8 cellular contexts compared by ENCODE assay signal in the genomic region with DNA sequence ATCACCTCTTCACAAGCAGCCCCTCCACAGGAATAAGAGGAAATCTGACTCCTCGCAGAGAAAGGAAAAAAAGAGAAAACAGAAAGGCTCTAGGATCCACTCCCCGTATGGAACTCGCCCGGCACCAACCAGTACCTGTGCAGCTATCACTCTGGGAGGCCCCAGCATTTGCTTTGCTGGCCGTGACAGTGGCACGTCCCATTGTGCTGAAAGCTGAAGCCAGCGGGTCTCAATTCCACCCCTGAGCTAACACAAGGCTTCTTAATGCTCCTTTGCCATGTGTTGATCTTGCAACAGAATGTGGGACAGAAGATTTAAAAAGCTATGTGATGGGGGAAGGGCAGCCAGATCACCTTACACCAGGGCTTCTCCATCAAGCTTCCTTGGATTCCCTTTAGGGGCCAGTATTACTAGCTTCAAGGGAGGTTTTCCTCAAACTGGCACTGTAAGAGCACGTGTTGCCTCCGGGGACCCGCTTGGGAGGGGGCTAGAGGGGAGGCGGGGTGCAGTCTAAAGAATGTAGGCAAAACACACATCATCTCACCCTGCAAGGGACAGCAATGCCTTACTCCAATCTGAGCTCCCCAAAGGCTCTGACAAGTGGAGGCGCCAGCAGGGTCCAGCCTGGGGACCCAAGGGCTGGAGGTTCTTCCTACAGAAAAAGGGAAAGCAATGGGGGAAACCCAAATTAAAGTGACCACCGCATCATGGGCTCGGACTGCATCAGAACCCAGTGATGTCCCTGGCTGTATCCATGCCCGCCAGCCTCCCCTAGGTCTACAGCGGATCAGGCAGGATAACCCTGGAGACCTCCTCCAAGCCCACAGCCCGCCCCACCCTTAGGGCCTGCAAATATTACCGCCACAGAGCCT. TPM values are rescaled to one million over a fixed set of nuclear protein-coding genes. Genes with fewer than 3 reads are reported as not detected.
DNase-seq lines count a peak whose midpoint lies in the region; ATAC-seq and TF ChIP-seq lines count a peak whose summit lies in the region.

No MANE protein-coding gene starts in this region.

- H3K27me3 ChIP-seq in hepatocyte: no peaks in the 10 kb centered on the region

- TF ChIP-seq CTCF in AG09319 (IDR thresholded peaks at IDR 0.05; ENCODE audit: low read depth, low read length): peak; percentile 6; the same call in 1 of the 2 replicates
- peak; percentile 6 for TF ChIP-seq CTCF in hepatocyte (IDR thresholded peaks at IDR 0.05; ENCODE audit: poor library complexity)

- H3K27ac Mint-ChIP-seq in activated naive CD8-positive, alpha-beta T cell treated with anti-CD3 and anti-CD28 coated beads for 36 hours: no peak overlapping the region

- intact Hi-C loops in sciatic nerve (cut with DNase I): no loop called here

- H3K4me3 ChIP-seq in hepatocyte: peak overlapping the region; percentile 99

- H3K9me3 Mint-ChIP-seq in activated naive CD8-positive, alpha-beta T cell treated with anti-CD3 and anti-CD28 coated beads for 36 hours: no peaks in the 10 kb centered on the region

- ATAC-seq in sciatic nerve (peak; percentile 26), GM21619 (IDR thresholded peaks at IDR 0.05; ENCODE audit: unreplicated experiment) (no peak), HG03280 (IDR thresholded peaks at IDR 0.05; ENCODE audit: unreplicated experiment) (no peak)

- no peaks in the 10 kb centered on the region for H3K9me2 ChIP-seq in hepatocyte (replicated peaks; ENCODE audit: insufficient read depth)

- 7% methylated on average over 18 of the region's 18 CpGs for WGBS in hepatocyte (ENCODE audit: low lambda C conversion rate, missing lambda C conversion rate)

- DNase-seq in AG09319 (ENCODE audit: extremely low read depth, low read depth): peak; percentile 47
- no peak for DNase-seq in HEK293T (ENCODE audit: extremely low spot score)
- DNase-seq in activated naive CD8-positive, alpha-beta T cell treated with anti-CD3 and anti-CD28 coated beads for 36 hours: no peak
- DNase-seq in hepatocyte (ENCODE audit: low spot score): peak; percentile 77
- DNase-seq in sciatic nerve (ENCODE audit: low spot score): peak; percentile 59
- DNase-seq in stimulated activated CD4-positive, alpha-beta T cell treated with anti-CD3 and anti-CD28 coated beads, Interleukin-12 subunit alpha, Interleukin-12 subunit beta, amount 100 ng/mL, for 4 hours: no peak

- peaks cover 18% of the 10 kb centered on the region for H3K36me3 Mint-ChIP-seq in activated naive CD8-positive, alpha-beta T cell treated with anti-CD3 and anti-CD28 coated beads for 36 hours

- H3K4me2 ChIP-seq in hepatocyte: peak overlapping the region; percentile 95

- H2AFZ ChIP-seq in hepatocyte: peak overlapping the region; percentile 98

- CTCF ChIA-PET in HEK293T (lab: Yijun Ruan, JAX): no interaction called here

- peak overlapping the region; percentile 99 for H3K27ac ChIP-seq in hepatocyte

- no peaks in the 10 kb centered on the region for H3K9me3 ChIP-seq in hepatocyte (ENCODE audit: low read depth)

- peaks cover 48% of the 10 kb centered on the region for H3K4me1 ChIP-seq in hepatocyte (ENCODE audit: insufficient read depth)

- peaks cover 15% of the 10 kb centered on the region for H3K4me1 Mint-ChIP-seq in activated naive CD8-positive, alpha-beta T cell treated with anti-CD3 and anti-CD28 coated beads for 36 hours

- peaks cover 34% of the 10 kb centered on the region for H3K27me3 Mint-ChIP-seq in activated naive CD8-positive, alpha-beta T cell treated with anti-CD3 and anti-CD28 coated beads for 36 hours

- H3K79me2 ChIP-seq in hepatocyte: peaks cover 73% of the 10 kb centered on the region

- no peaks in the 10 kb centered on the region for H4K20me1 ChIP-seq in hepatocyte (ENCODE audit: insufficient read depth, poor library complexity, severe bottlenecking)

- POLR2A ChIA-PET in HEK293T (lab: Yijun Ruan, JAX): interaction anchor here (0.7 to 2.0 kb wide), 6 partner anchors 8 to 65 kb away, joined by 3 to 16 read pairs (median 6); no protein-coding TSS in a partner anchor

- H3K36me3 ChIP-seq in hepatocyte (replicated peaks; ENCODE audit: insufficient read depth, low read depth): no peaks in the 10 kb centered on the region

- H3K4me3 Mint-ChIP-seq in activated naive CD8-positive, alpha-beta T cell treated with anti-CD3 and anti-CD28 coated beads for 36 hours: peak overlapping the region; percentile 58

TF ChIP-seq in HEK293T, 16 proteins besides CTCF, POLR2A, EP300 and RAD21:
- TF ChIP-seq LEF1 (IDR thresholded peaks at IDR 0.05; ENCODE audit: borderline replicate concordance) (no peak), L3MBTL2 (conservative IDR thresholded peaks at IDR 0.05) (peak; percentile 84)

RNA-seq across cellular contexts. Expression of a gene that starts 1.2 kb away (rescaled TPM):
- total RNA-seq in activated naive CD8-positive, alpha-beta T cell treated with anti-CD3 and anti-CD28 coated beads for 36 hours: 1 to 10 TPM; 6.1 TPM
- total RNA-seq in hepatocyte: 34.0 and 36.3 TPM in 2 replicates
- 17.8 and 20.7 TPM in 2 replicates for polyA plus RNA-seq in hepatocyte
- 130 TPM for total RNA-seq in sciatic nerve

Comparison
In these comparisons a context has a peak if more than half of its experiments do, and no peak if none do; other contexts are left out.
1. DNase-seq: peak in AG09319 (single experiment), hepatocyte (single experiment) and sciatic nerve (single experiment); none in HEK293T (single experiment), activated naive CD8-positive, alpha-beta T cell treated with anti-CD3 and anti-CD28 coated beads for 36 hours (single experiment) and stimulated activated CD4-positive, alpha-beta T cell treated with anti-CD3 and anti-CD28 coated beads, Interleukin-12 subunit alpha, Interleukin-12 subunit beta, amount 100 ng/mL, for 4 hours (single experiment).